ENCODE assay signal across 16 cellular contexts in the genomic region with DNA sequence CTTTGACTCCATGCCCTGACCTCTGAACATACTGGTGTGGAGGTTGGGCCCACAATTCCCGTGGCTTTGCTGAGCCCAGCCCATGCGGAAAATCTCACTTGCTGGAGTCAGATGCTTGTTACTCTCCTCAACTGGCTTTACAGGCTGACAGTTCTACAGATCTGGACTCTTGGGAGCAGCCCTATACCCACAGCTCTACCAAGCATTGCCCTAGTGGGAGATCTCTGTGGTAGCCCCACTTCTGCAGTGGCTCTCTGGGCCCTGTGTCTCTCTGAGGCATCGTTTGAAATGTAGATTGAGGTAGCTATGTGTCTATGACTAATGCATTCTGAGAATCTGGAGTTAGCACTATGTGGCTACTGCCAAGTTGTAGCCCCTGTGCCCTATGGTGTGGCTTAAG.
DNase-seq lines count a peak whose midpoint lies in the region; ATAC-seq lines count a peak whose summit lies in the region.
"Had no signal": no experiment of that assay in that cellular context is flagged by ENCODE, and none has a peak within 500 bp of the region (broad histone marks: within the 10 kb centered on the region; RNA-seq: fewer than 3 reads in every experiment).

No MANE protein-coding gene starts in this region.

- no peak overlapping the region for H3K14ac ChIP-seq in neuronal stem cell (ENCODE audit: low read length)

- no peak overlapping the region for H2BK5ac ChIP-seq in neuronal stem cell (ENCODE audit: low read length)

- no peaks in the 10 kb centered on the region for H3K36me3 ChIP-seq in neuronal stem cell (replicated peaks in 1 of 2; ENCODE audit: control insufficient read depth in 2 of 2, insufficient read depth in 2 of 2, low read length in 2 of 2)

- H3K9me3 Mint-ChIP-seq in stimulated activated naive CD8-positive, alpha-beta T cell treated with anti-CD3 and anti-CD28 coated beads, Interleukin-15, amount 100 ng/mL, for 72 hours, result no peaks in the 10 kb centered on the region
- no peaks in the 10 kb centered on the region for H3K9me3 Mint-ChIP-seq in stimulated activated memory B cell treated with anti-CD40 and anti-IgM and Interleukin-4, amounts not matched to agents 10 μg/mL and 1 μg/mL and 100 μg/mL, for 72 hours
- H3K9me3 Mint-ChIP-seq: CD4-positive, alpha-beta memory T cell; GM23338; H9 had no signal

- H3K27ac Mint-ChIP-seq in stimulated activated naive CD8-positive, alpha-beta T cell treated with anti-CD3 and anti-CD28 coated beads, Interleukin-15, amount 100 ng/mL, for 72 hours, result no peak overlapping the region
- no peak overlapping the region for H3K27ac Mint-ChIP-seq in stimulated activated memory B cell treated with anti-CD40 and anti-IgM and Interleukin-4, amounts not matched to agents 10 μg/mL and 1 μg/mL and 100 μg/mL, for 72 hours
- H3K27ac Mint-ChIP-seq: CD4-positive, alpha-beta memory T cell; GM23338; H9 had no signal

- no peak overlapping the region for H3K4me2 ChIP-seq in neuronal stem cell (ENCODE audit: insufficient read depth, low read length, poor library complexity, severe bottlenecking)
- H3K4me2 ChIP-seq: GM23338 had no signal

- H2AFZ ChIP-seq in neuronal stem cell (ENCODE audit: low read length), result peak overlapping the region; percentile 34
- H2AFZ ChIP-seq: GM23338 had no signal

- peak overlapping the region; percentile 23 for H3K18ac ChIP-seq in neuronal stem cell (ENCODE audit: low read length)

- DNase-seq in stimulated activated naive CD8-positive, alpha-beta T cell treated with anti-CD3 and anti-CD28 coated beads, Interleukin-15, amount 100 ng/mL, for 72 hours, result no peak
- no peak for DNase-seq in stimulated activated naive CD8-positive, alpha-beta T cell treated with anti-CD3 and anti-CD28 coated beads, Interleukin-15, Interleukin-2, amounts not matched to agents 100 U/mL and 50 U/mL, for 24 hours
- DNase-seq in neuronal stem cell (ENCODE audit: low spot score) (no peak), substantia nigra (lab: John Stamatoyannopoulos, UW) (no peak)
- DNase-seq: C1 segment of cervical spinal cord; Calu3; CD4-positive, alpha-beta memory T cell; COR-L47; DMS53; DMS79 treated with DMSO at 0.1 percent for 48 hours; GF-D8; H9 had no signal

- H2AK5ac ChIP-seq in neuronal stem cell (ENCODE audit: low read depth, low read length), result no peak overlapping the region

- H3K4me1 Mint-ChIP-seq in stimulated activated naive CD8-positive, alpha-beta T cell treated with anti-CD3 and anti-CD28 coated beads, Interleukin-15, amount 100 ng/mL, for 72 hours, result no peaks in the 10 kb centered on the region
- H3K4me1 Mint-ChIP-seq in stimulated activated memory B cell treated with anti-CD40 and anti-IgM and Interleukin-4, amounts not matched to agents 10 μg/mL and 1 μg/mL and 100 μg/mL, for 72 hours, result no peaks in the 10 kb centered on the region
- H3K4me1 Mint-ChIP-seq: CD4-positive, alpha-beta memory T cell; GM23338 had no signal

- no peak overlapping the region for H4K8ac ChIP-seq in neuronal stem cell (ENCODE audit: low read depth, low read length)

- no peak overlapping the region for H2BK120ac ChIP-seq in neuronal stem cell (ENCODE audit: low read depth, low read length)

- no peaks in the 10 kb centered on the region for H3K79me1 ChIP-seq in neuronal stem cell (ENCODE audit: low read depth, low read length)

- no peak overlapping the region for H3K27ac ChIP-seq in neuronal stem cell (replicated peaks; ENCODE audit: low read length)
- H3K27ac ChIP-seq in substantia nigra (ENCODE audit: low read depth, low read length, poor library complexity, severe bottlenecking), result no peak overlapping the region

- H3K4me3 Mint-ChIP-seq in stimulated activated naive CD8-positive, alpha-beta T cell treated with anti-CD3 and anti-CD28 coated beads, Interleukin-15, amount 100 ng/mL, for 72 hours, result no peak overlapping the region
- no peak overlapping the region for H3K4me3 Mint-ChIP-seq in stimulated activated memory B cell treated with anti-CD40 and anti-IgM and Interleukin-4, amounts not matched to agents 10 μg/mL and 1 μg/mL and 100 μg/mL, for 72 hours
- H3K4me3 Mint-ChIP-seq: CD4-positive, alpha-beta memory T cell; GM23338; H9 had no signal

- H3K23ac ChIP-seq in neuronal stem cell (ENCODE audit: low read depth, low read length, poor library complexity), result no peak overlapping the region

- H2BK12ac ChIP-seq in neuronal stem cell (ENCODE audit: low read length), result no peak overlapping the region

- H3K27me3 Mint-ChIP-seq in stimulated activated naive CD8-positive, alpha-beta T cell treated with anti-CD3 and anti-CD28 coated beads, Interleukin-15, amount 100 ng/mL, for 72 hours, result no peaks in the 10 kb centered on the region
- no peaks in the 10 kb centered on the region for H3K27me3 Mint-ChIP-seq in stimulated activated memory B cell treated with anti-CD40 and anti-IgM and Interleukin-4, amounts not matched to agents 10 μg/mL and 1 μg/mL and 100 μg/mL, for 72 hours
- H3K27me3 Mint-ChIP-seq: CD4-positive, alpha-beta memory T cell had no signal

- no peaks in the 10 kb centered on the region for H3K27me3 ChIP-seq in neuronal stem cell (ENCODE audit: control insufficient read depth in 3 of 3, insufficient read depth in 3 of 3, low read depth in 1 of 3, low read length in 3 of 3)

- H3K4me1 ChIP-seq in neuronal stem cell (ENCODE audit: control insufficient read depth in 2 of 2, insufficient read depth in 1 of 2, low read depth in 1 of 2, low read length in 2 of 2), result no peaks in the 10 kb centered on the region

- no peaks in the 10 kb centered on the region for H3K9me3 ChIP-seq in neuronal stem cell (replicated peaks in 1 of 2; ENCODE audit: control insufficient read depth in 2 of 2, insufficient read depth in 1 of 2, low read depth in 1 of 2, low read length in 2 of 2)

- H3K4me3 ChIP-seq in neuronal stem cell (ENCODE audit: low read length in 2 of 2), result peak overlapping the region in 1 of 2 donors; percentile 26
- H3K4me3 ChIP-seq: GM23338 had no signal

- H3K36me3 Mint-ChIP-seq in stimulated activated memory B cell treated with anti-CD40 and anti-IgM and Interleukin-4, amounts not matched to agents 10 μg/mL and 1 μg/mL and 100 μg/mL, for 72 hours, result no peaks in the 10 kb centered on the region
- H3K36me3 Mint-ChIP-seq: CD4-positive, alpha-beta memory T cell had no signal

- H2BK15ac ChIP-seq in neuronal stem cell (ENCODE audit: low read length), result no peak overlapping the region

- no peak overlapping the region for H3K4ac ChIP-seq in neuronal stem cell (ENCODE audit: low read length)

- no peak overlapping the region for H3K9ac ChIP-seq in neuronal stem cell (ENCODE audit: low read depth, low read length, poor library complexity)

- no CpG with 5 or more reads among the region's 3 CpGs for WGBS in neuronal stem cell (ENCODE audit: extremely low coverage in 2 of 2, insufficient read length in 2 of 2, insufficient replicate concordance in 1 of 2), 2 donors

- peak; percentile 18 for ATAC-seq in stimulated activated naive CD8-positive, alpha-beta T cell treated with anti-CD3 and anti-CD28 coated beads, Interleukin-15, amount 100 ng/mL, for 72 hours
- no peak for ATAC-seq in stimulated activated naive CD8-positive, alpha-beta T cell treated with anti-CD3 and anti-CD28 coated beads, Interleukin-15, Interleukin-2, amounts not matched to agents 100 U/mL and 50 U/mL, for 24 hours
- peak; percentile 54 for ATAC-seq in stimulated activated memory B cell treated with anti-CD40 and anti-IgM and Interleukin-4, amounts not matched to agents 10 μg/mL and 1 μg/mL and 100 μg/mL, for 72 hours
- no peak for ATAC-seq in HG03045 (IDR thresholded peaks at IDR 0.05; ENCODE audit: unreplicated experiment)
- ATAC-seq: GM23338, HCT116 had no signal

- no peak overlapping the region for H4K91ac ChIP-seq in neuronal stem cell (ENCODE audit: low read depth, low read length, poor library complexity)

Comparison
In these comparisons a context has a peak if more than half of its experiments do, and no peak if none do; other contexts are left out.
1. ATAC-seq: peak in stimulated activated naive CD8-positive, alpha-beta T cell treated with anti-CD3 and anti-CD28 coated beads, Interleukin-15, amount 100 ng/mL, for 72 hours (single experiment) and stimulated activated memory B cell treated with anti-CD40 and anti-IgM and Interleukin-4, amounts not matched to agents 10 μg/mL and 1 μg/mL and 100 μg/mL, for 72 hours (single experiment); none in stimulated activated naive CD8-positive, alpha-beta T cell treated with anti-CD3 and anti-CD28 coated beads, Interleukin-15, Interleukin-2, amounts not matched to agents 100 U/mL and 50 U/mL, for 24 hours (single experiment) and HG03045 (single experiment).